ENCODE assay signal across 18 cellular contexts in the genomic region with DNA sequence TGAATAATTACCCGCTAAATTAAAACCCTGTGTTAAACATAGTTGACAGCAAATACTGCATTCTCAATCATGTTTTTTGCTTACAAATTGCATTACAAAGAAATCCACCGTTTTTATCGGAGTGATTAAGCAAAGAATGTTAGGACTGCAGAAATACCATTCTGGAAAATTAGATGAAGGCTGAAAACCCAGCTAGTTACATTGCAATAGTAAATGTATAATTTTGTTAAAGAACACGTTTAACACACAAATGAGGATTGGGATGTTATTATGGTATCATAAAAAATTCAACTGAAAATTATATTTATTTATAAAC. TPM values are rescaled to one million over a fixed set of nuclear protein-coding genes. Genes with fewer than 3 reads are reported as not detected.
A peak's percentile ranks its signal among the peaks of the same experiment; 100 is the strongest.
DNase-seq lines count a peak whose midpoint lies in the region; ATAC-seq, FAIRE-seq and TF ChIP-seq lines count a peak whose summit lies in the region.
"Had no signal": no experiment of that assay in that cellular context is flagged by ENCODE, and none has a peak within 500 bp of the region (broad histone marks: within the 10 kb centered on the region; RNA-seq: fewer than 3 reads in every experiment).

No MANE protein-coding gene starts in this region.

- H3K4me3 ChIP-seq in astrocyte (ENCODE audit: insufficient read depth, low read depth, low read length) (peak overlapping the region; percentile 53), esophagus muscularis mucosa (no peak overlapping the region)
- H3K4me3 ChIP-seq: GM12878, lower lobe of right lung, pancreas had no signal

- H3K4me2 ChIP-seq in astrocyte (ENCODE audit: low read length): peak overlapping the region; percentile 84

- H3K9ac ChIP-seq in astrocyte (ENCODE audit: low read length): peak overlapping the region; percentile 81

- no peak overlapping the region for H3K4me3 Mint-ChIP-seq in astrocyte (ENCODE audit: unreplicated experiment)
- peak overlapping the region in 2 of 3 experiments; percentile 72 to 84 for H3K4me3 Mint-ChIP-seq in nephron
- H3K4me3 Mint-ChIP-seq: naive B cell had no signal

- H4K20me1 ChIP-seq in astrocyte (ENCODE audit: insufficient read depth, low read length): no peaks in the 10 kb centered on the region

- no peak for FAIRE-seq in astrocyte (lab: Jason Lieb, UNC)

- H3K27ac ChIP-seq in astrocyte (ENCODE audit: low read depth, low read length): peak overlapping the region; percentile 83
- H3K27ac ChIP-seq in esophagus muscularis mucosa (replicated peaks in 1 of 4): no peak overlapping the region
- H3K27ac ChIP-seq: lower lobe of right lung, pancreas, thoracic aorta had no signal

- H3K4me1 ChIP-seq in astrocyte (ENCODE audit: insufficient read depth, low read length) (peaks cover 28% of the 10 kb centered on the region), esophagus muscularis mucosa (peaks cover 18 to 28% (median 27%) of the 10 kb centered on the region in 4 donors)

- TF ChIP-seq POLR2A in esophagus muscularis mucosa (IDR thresholded peaks at IDR 0.05; ENCODE audit: low read depth): no peak

- H3K27me3 ChIP-seq in astrocyte (ENCODE audit: insufficient read depth, low read length) (no peaks in the 10 kb centered on the region), esophagus muscularis mucosa (peaks cover 7 to 83% (median 56%) of the 10 kb centered on the region in 4 donors)

- DNase-seq in ACHN (peak; percentile 34), HuH-7 (ENCODE audit: low spot score) (peak; percentile 2), astrocyte (ENCODE audit: low read depth) (no peak), esophagus muscularis mucosa (ENCODE audit: extremely low spot score) (no peak), head of caudate nucleus (no peak)
- no peak for DNase-seq in stimulated activated CD4-positive, alpha-beta T cell treated with anti-CD3 and anti-CD28 coated beads, Interleukin-4, amount 100 ng/mL, for 24 hours
- DNase-seq: foreskin melanocyte; lower lobe of right lung; naive B cell; NCI-H1092; stimulated activated naive CD4-positive, alpha-beta T cell had no signal

- in situ Hi-C loops in ACHN (cut with HindIII; ENCODE audit: low pct_ligation_motif_present, low pct_unique_long_range_greater_than_20kb, low sequenced_read_pairs): loop anchor here (25.0 kb wide), 1 partner anchor 393 kb away; no protein-coding TSS in a partner anchor

- peaks cover 6% of the 10 kb centered on the region for H3K4me1 Mint-ChIP-seq in astrocyte (ENCODE audit: low read depth, unreplicated experiment)
- peaks cover 13% of the 10 kb centered on the region for H3K4me1 Mint-ChIP-seq in nephron

- H3K27me3 Mint-ChIP-seq in astrocyte (ENCODE audit: low read depth, unreplicated experiment) (no peaks in the 10 kb centered on the region), nephron (ENCODE audit: low read depth) (peaks cover 91% of the 10 kb centered on the region)

- TF ChIP-seq CTCF in astrocyte (IDR thresholded peaks at IDR 0.05; ENCODE audit: insufficient read depth, low read depth, low read length) (no peak), nephron (IDR thresholded peaks at IDR 0.05; ENCODE audit: unreplicated experiment in 3 of 3) (no peak), esophagus muscularis mucosa (IDR thresholded peaks at IDR 0.05) (no peak)

- H3K27ac Mint-ChIP-seq in astrocyte (ENCODE audit: unreplicated experiment): no peak overlapping the region
- no peak overlapping the region for H3K27ac Mint-ChIP-seq in nephron
- H3K27ac Mint-ChIP-seq: CD4-positive, CD25-positive, alpha-beta regulatory T cell had no signal

- intact Hi-C loops in esophagus muscularis mucosa (cut with DNase I) (loop anchor here (2.0 kb wide), 1 partner anchor 414 kb away; no protein-coding TSS in a partner anchor), head of caudate nucleus (cut with DNase I) (loop anchor here (5.0 kb wide), 1 partner anchor 413 kb away; no protein-coding TSS in a partner anchor)

- H3K36me3 ChIP-seq in astrocyte (ENCODE audit: insufficient read depth, low read length) (no peaks in the 10 kb centered on the region), esophagus muscularis mucosa (no peaks in the 10 kb centered on the region)
- H3K36me3 ChIP-seq: lower lobe of right lung, pancreas, thoracic aorta had no signal

- H2AFZ ChIP-seq in astrocyte (ENCODE audit: low read depth, low read length): peak overlapping the region; percentile 26

- no peak for ATAC-seq in HG02571 (IDR thresholded peaks at IDR 0.05; ENCODE audit: unreplicated experiment)

- H3K9me3 Mint-ChIP-seq in astrocyte (ENCODE audit: unreplicated experiment): peaks cover 8% of the 10 kb centered on the region
- H3K9me3 Mint-ChIP-seq in nephron: peaks cover 9% of the 10 kb centered on the region

- H3K79me2 ChIP-seq in astrocyte (ENCODE audit: insufficient read depth, low read length): no peaks in the 10 kb centered on the region

- H3K9me3 ChIP-seq in astrocyte (ENCODE audit: insufficient read depth, low read depth, low read length): no peaks in the 10 kb centered on the region
- peaks cover 0 to 4% (median 0%) of the 10 kb centered on the region in 4 donors for H3K9me3 ChIP-seq in esophagus muscularis mucosa
- H3K9me3 ChIP-seq: lower lobe of right lung, pancreas, thoracic aorta had no signal

- H3K36me3 Mint-ChIP-seq in astrocyte (ENCODE audit: low read depth, unreplicated experiment) (no peaks in the 10 kb centered on the region), nephron (ENCODE audit: low read depth) (no peaks in the 10 kb centered on the region)
- H3K36me3 Mint-ChIP-seq: CD4-positive, CD25-positive, alpha-beta regulatory T cell had no signal

- no peak for TF ChIP-seq EP300 in esophagus muscularis mucosa (IDR thresholded peaks at IDR 0.05)

- WGBS in esophagus muscularis mucosa: 17% methylated on average over 4 of the region's 4 CpGs

RNA-seq across cellular contexts. Expression of gene GBX2, which starts 12.3 kb away (rescaled TPM):
- 1.2 and 1.8 TPM in 2 replicates for total RNA-seq in astrocyte
- not detected for total RNA-seq in esophagus muscularis mucosa
- total RNA-seq: CD4-positive, CD25-positive, alpha-beta regulatory T cell; GM12878; kidney; lower lobe of right lung; pancreas; thoracic aorta had no signal

Comparison
In these comparisons a context has a peak if more than half of its experiments do, and no peak if none do; other contexts are left out.
1. DNase-seq: peak in ACHN (single experiment) and HuH-7 (single experiment); none in astrocyte (single experiment), esophagus muscularis mucosa (single experiment), stimulated activated CD4-positive, alpha-beta T cell treated with anti-CD3 and anti-CD28 coated beads, Interleukin-4, amount 100 ng/mL, for 24 hours (single experiment) and head of caudate nucleus (0 of 42).